Comparison of ENCODE assay signal across 19 cellular contexts in the genomic region with DNA sequence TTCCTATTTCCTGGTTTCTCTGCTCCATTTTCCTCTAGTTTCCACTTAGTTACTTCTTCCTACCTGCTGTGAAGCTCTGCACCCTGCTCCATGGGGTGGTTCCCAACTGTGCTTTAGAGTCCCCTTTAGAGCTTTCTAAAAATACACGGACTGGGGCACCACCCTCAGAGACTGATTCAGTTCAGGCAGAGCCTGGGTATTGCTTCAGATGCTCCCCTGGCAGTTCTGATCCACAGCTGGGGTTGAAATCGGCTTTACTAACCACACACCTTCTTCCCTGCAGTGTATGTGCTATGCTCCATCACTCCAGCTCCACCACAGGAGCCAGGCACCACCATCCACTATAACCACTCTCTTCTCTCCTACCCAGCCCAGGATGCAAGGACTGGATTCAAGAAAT. TPM values are rescaled to one million over a fixed set of nuclear protein-coding genes. Genes with fewer than 3 reads are reported as not detected.
A peak's percentile ranks its signal among the peaks of the same experiment; 100 is the strongest.
DNase-seq lines count a peak whose midpoint lies in the region; ATAC-seq, FAIRE-seq and TF ChIP-seq lines count a peak whose summit lies in the region.
"Had no signal": no experiment of that assay in that cellular context is flagged by ENCODE, and none has a peak within 500 bp of the region (broad histone marks: within the 10 kb centered on the region; RNA-seq: fewer than 3 reads in every experiment).

No MANE protein-coding gene starts in this region.

- no peak for TF ChIP-seq POLR2A in GM12892 (IDR thresholded peaks at IDR 0.05; ENCODE audit: low read depth, low read length)

- POLR2A ChIA-PET in WTC11 (lab: Charles Lee): interaction anchor here (0.6 to 1.6 kb wide), 4 partner anchors 9 to 17 kb away, joined by 3 to 7 read pairs (median 4); no protein-coding TSS in a partner anchor

- no peaks in the 10 kb centered on the region for H3K9me3 Mint-ChIP-seq in activated T-cell treated with anti-CD3 and anti-CD28 coated beads, Interleukin-2, amount 50 U/mL, for 24 hours
- H3K9me3 Mint-ChIP-seq in WTC11 (no peaks in the 10 kb centered on the region), memory B cell (no peaks in the 10 kb centered on the region)
- H3K9me3 Mint-ChIP-seq in stimulated activated memory B cell treated with anti-CD40 and anti-IgM and Interleukin-4, amounts not matched to agents 10 μg/mL and 1 μg/mL and 100 μg/mL, for 72 hours: no peaks in the 10 kb centered on the region
- H3K9me3 Mint-ChIP-seq: nephron progenitor cell had no signal

- peaks cover 93% of the 10 kb centered on the region for H3K4me1 Mint-ChIP-seq in activated T-cell treated with anti-CD3 and anti-CD28 coated beads, Interleukin-2, amount 50 U/mL, for 24 hours (ENCODE audit: low read depth)
- H3K4me1 Mint-ChIP-seq in WTC11 (peaks cover 63% of the 10 kb centered on the region), memory B cell (peaks cover 50% of the 10 kb centered on the region)
- H3K4me1 Mint-ChIP-seq in stimulated activated memory B cell treated with anti-CD40 and anti-IgM and Interleukin-4, amounts not matched to agents 10 μg/mL and 1 μg/mL and 100 μg/mL, for 72 hours: peaks cover 79% of the 10 kb centered on the region

- DNase-seq in activated T-cell treated with anti-CD3 and anti-CD28 coated beads, Interleukin-2, amount 50 U/mL, for 24 hours: peak; percentile 14
- DNase-seq in activated T-cell treated with anti-CD3 and anti-CD28 coated beads for 4 hours (no peak), WTC11 (ENCODE audit: low spot score) (no peak), memory B cell (ENCODE audit: low spot score in 2 of 2) (no peak), urothelium cell line (ENCODE audit: low spot score) (no peak), GM12892 (ENCODE audit: insufficient read length) (no peak)
- DNase-seq: activated naive CD4-positive, alpha-beta T cell; body of pancreas; COR-L47; HCEC 1CT; left lung; NCI-H2081 treated with DMSO at 0.1 percent for 48 hours; NCI-H526 treated with DMSO at 0.1 percent for 48 hours; nephron progenitor cell; stimulated activated CD4-positive, alpha-beta T cell treated with anti-CD3 and anti-CD28 coated beads, Interleukin-2, amount 100 ng/mL, for 24 hours had no signal

- H3K27ac Mint-ChIP-seq in activated T-cell treated with anti-CD3 and anti-CD28 coated beads, Interleukin-2, amount 50 U/mL, for 24 hours: peak overlapping the region; percentile 78
- H3K27ac Mint-ChIP-seq in WTC11 (peak overlapping the region; percentile 9; the same call in 1 of the 2 replicates), memory B cell (peak overlapping the region; percentile 26)
- H3K27ac Mint-ChIP-seq in stimulated activated memory B cell treated with anti-CD40 and anti-IgM and Interleukin-4, amounts not matched to agents 10 μg/mL and 1 μg/mL and 100 μg/mL, for 72 hours: peak overlapping the region; percentile 13

- H3K36me3 Mint-ChIP-seq in activated T-cell treated with anti-CD3 and anti-CD28 coated beads, Interleukin-2, amount 50 U/mL, for 24 hours (ENCODE audit: low read depth): peaks cover 90% of the 10 kb centered on the region
- no peaks in the 10 kb centered on the region for H3K36me3 Mint-ChIP-seq in WTC11
- H3K36me3 Mint-ChIP-seq in memory B cell: peaks cover 14% of the 10 kb centered on the region
- peaks cover 39% of the 10 kb centered on the region for H3K36me3 Mint-ChIP-seq in stimulated activated memory B cell treated with anti-CD40 and anti-IgM and Interleukin-4, amounts not matched to agents 10 μg/mL and 1 μg/mL and 100 μg/mL, for 72 hours

- H3K27me3 Mint-ChIP-seq in activated T-cell treated with anti-CD3 and anti-CD28 coated beads, Interleukin-2, amount 50 U/mL, for 24 hours: no peaks in the 10 kb centered on the region
- H3K27me3 Mint-ChIP-seq in WTC11 (ENCODE audit: low read depth) (no peaks in the 10 kb centered on the region), memory B cell (no peaks in the 10 kb centered on the region)
- H3K27me3 Mint-ChIP-seq in stimulated activated memory B cell treated with anti-CD40 and anti-IgM and Interleukin-4, amounts not matched to agents 10 μg/mL and 1 μg/mL and 100 μg/mL, for 72 hours: no peaks in the 10 kb centered on the region

- H3K4me3 Mint-ChIP-seq in activated T-cell treated with anti-CD3 and anti-CD28 coated beads, Interleukin-2, amount 50 U/mL, for 24 hours: no peak overlapping the region
- no peak overlapping the region; the same call in 1 of the 2 replicates for H3K4me3 Mint-ChIP-seq in WTC11
- H3K4me3 Mint-ChIP-seq in memory B cell: no peak overlapping the region
- no peak overlapping the region for H3K4me3 Mint-ChIP-seq in stimulated activated memory B cell treated with anti-CD40 and anti-IgM and Interleukin-4, amounts not matched to agents 10 μg/mL and 1 μg/mL and 100 μg/mL, for 72 hours
- H3K4me3 Mint-ChIP-seq: nephron progenitor cell had no signal

- ATAC-seq in WTC11 (no peak), memory B cell (ENCODE audit: low read depth) (no peak), HG03045 (IDR thresholded peaks at IDR 0.05; ENCODE audit: unreplicated experiment) (no peak)
- ATAC-seq in stimulated activated memory B cell treated with anti-CD40 and anti-IgM and Interleukin-4, amounts not matched to agents 10 μg/mL and 1 μg/mL and 100 μg/mL, for 72 hours: no peak
- ATAC-seq: body of pancreas, left lung, SK-N-SH treated with all-trans-retinoic acid at 6 μM for 48 hours had no signal

- TF ChIP-seq CTCF in WTC11 (IDR thresholded peaks at IDR 0.05): no peak

- CTCF ChIA-PET in WTC11 (lab: Charles Lee): interaction anchor here (0.6 to 2.3 kb wide), 5 partner anchors 13 to 502 kb away, joined by 3 to 15 read pairs (median 4); no protein-coding TSS in a partner anchor

- no peak for FAIRE-seq in urothelium cell line (lab: Jason Lieb, UNC)
- no peak for FAIRE-seq in GM12892 (lab: Jason Lieb, UNC)
- FAIRE-seq: GM12891 had no signal

TF ChIP-seq in WTC11, 78 proteins besides CTCF, POLR2A, EP300 and RAD21:
- TF ChIP-seq FOXP1 (CRISPR knock-in tag; IDR thresholded peaks at IDR 0.05; ENCODE audit: borderline replicate concordance) (no peak), GRHL2 (CRISPR knock-in tag; IDR thresholded peaks at IDR 0.05; ENCODE audit: insufficient replicate concordance, severe bottlenecking) (no peak), NFE2L1 (CRISPR knock-in tag; IDR thresholded peaks at IDR 0.05) (no peak), PRRX2 (CRISPR knock-in tag; IDR thresholded peaks at IDR 0.05) (no peak)
- TF ChIP-seq, protein P1, sequence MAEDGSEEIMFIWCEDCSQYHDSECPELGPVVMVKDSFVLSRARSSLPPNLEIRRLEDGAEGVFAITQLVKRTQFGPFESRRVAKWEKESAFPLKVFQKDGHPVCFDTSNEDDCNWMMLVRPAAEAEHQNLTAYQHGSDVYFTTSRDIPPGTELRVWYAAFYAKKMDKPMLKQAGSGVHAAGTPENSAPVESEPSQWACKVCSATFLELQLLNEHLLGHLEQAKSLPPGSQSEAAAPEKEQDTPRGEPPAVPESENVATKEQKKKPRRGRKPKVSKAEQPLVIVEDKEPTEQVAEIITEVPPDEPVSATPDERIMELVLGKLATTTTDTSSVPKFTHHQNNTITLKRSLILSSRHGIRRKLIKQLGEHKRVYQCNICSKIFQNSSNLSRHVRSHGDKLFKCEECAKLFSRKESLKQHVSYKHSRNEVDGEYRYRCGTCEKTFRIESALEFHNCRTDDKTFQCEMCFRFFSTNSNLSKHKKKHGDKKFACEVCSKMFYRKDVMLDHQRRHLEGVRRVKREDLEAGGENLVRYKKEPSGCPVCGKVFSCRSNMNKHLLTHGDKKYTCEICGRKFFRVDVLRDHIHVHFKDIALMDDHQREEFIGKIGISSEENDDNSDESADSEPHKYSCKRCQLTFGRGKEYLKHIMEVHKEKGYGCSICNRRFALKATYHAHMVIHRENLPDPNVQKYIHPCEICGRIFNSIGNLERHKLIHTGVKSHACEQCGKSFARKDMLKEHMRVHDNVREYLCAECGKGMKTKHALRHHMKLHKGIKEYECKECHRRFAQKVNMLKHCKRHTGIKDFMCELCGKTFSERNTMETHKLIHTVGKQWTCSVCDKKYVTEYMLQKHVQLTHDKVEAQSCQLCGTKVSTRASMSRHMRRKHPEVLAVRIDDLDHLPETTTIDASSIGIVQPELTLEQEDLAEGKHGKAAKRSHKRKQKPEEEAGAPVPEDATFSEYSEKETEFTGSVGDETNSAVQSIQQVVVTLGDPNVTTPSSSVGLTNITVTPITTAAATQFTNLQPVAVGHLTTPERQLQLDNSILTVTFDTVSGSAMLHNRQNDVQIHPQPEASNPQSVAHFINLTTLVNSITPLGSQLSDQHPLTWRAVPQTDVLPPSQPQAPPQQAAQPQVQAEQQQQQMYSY (CRISPR knock-in tag; IDR thresholded peaks at IDR 0.05): no peak
- TF ChIP-seq, protein P2, sequence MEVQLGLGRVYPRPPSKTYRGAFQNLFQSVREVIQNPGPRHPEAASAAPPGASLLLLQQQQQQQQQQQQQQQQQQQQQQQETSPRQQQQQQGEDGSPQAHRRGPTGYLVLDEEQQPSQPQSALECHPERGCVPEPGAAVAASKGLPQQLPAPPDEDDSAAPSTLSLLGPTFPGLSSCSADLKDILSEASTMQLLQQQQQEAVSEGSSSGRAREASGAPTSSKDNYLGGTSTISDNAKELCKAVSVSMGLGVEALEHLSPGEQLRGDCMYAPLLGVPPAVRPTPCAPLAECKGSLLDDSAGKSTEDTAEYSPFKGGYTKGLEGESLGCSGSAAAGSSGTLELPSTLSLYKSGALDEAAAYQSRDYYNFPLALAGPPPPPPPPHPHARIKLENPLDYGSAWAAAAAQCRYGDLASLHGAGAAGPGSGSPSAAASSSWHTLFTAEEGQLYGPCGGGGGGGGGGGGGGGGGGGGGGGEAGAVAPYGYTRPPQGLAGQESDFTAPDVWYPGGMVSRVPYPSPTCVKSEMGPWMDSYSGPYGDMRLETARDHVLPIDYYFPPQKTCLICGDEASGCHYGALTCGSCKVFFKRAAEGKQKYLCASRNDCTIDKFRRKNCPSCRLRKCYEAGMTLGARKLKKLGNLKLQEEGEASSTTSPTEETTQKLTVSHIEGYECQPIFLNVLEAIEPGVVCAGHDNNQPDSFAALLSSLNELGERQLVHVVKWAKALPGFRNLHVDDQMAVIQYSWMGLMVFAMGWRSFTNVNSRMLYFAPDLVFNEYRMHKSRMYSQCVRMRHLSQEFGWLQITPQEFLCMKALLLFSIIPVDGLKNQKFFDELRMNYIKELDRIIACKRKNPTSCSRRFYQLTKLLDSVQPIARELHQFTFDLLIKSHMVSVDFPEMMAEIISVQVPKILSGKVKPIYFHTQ (CRISPR knock-in tag; IDR thresholded peaks at IDR 0.05): no peak
TF ChIP-seq in WTC11: peak in this region for 0.

RNA-seq across cellular contexts. Expression of a gene that starts 12.6 kb away (rescaled TPM):
- 232 to 253 TPM (median 242 TPM) in 3 replicates for total RNA-seq in WTC11 (2021)
- 261 TPM for polyA plus RNA-seq in GM12892 (2012; ENCODE audit: missing spikeins)

Comparison
In these comparisons a context has a peak if more than half of its experiments do, and no peak if none do; other contexts are left out.
1. H3K27ac Mint-ChIP-seq: peak in every context shown above with its lines; median percentile 78 in activated T-cell treated with anti-CD3 and anti-CD28 coated beads, Interleukin-2, amount 50 U/mL, for 24 hours; 26 in memory B cell; 13 in stimulated activated memory B cell treated with anti-CD40 and anti-IgM and Interleukin-4, amounts not matched to agents 10 μg/mL and 1 μg/mL and 100 μg/mL, for 72 hours; 9 in WTC11.